Comparison of ENCODE assay signal across 21 cellular contexts in the genomic region with DNA sequence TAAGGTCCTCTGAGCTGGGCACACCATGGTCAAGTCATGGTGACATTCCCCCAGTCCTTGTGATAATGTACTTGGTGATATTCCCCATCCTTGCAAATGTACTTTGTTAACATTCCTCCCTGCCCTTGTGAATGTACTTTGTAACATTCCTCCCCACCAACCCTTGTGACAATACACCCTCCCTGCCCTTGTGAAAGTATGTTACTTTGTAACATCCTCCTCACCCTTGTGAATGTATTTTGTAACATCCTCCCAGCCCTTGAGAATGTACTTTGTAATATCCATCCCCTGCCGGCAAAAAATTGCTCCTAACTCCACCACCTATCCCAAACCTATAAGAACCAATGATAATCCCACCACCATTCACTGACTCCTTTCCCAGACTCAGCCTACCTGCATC.
"Had no signal": no experiment of that assay in that cellular context is flagged by ENCODE, and none has a peak within 500 bp of the region (broad histone marks: within the 10 kb centered on the region; RNA-seq: fewer than 3 reads in every experiment).

No MANE protein-coding gene starts in this region.

- H3K36me3 ChIP-seq: gastrocnemius medialis, pancreas, right atrium auricular region, thyroid gland had no signal

- H3K27me3 ChIP-seq: gastrocnemius medialis, pancreas, right atrium auricular region, thyroid gland had no signal

- H3K27ac ChIP-seq: gastrocnemius medialis, pancreas, psoas muscle, right atrium auricular region, thyroid gland had no signal

- H3K27ac Mint-ChIP-seq: activated naive CD4-positive, alpha-beta T cell treated with anti-CD3 and anti-CD28 coated beads for 36 hours; natural killer cell treated with Interleukin-12 subunit alpha and Interleukin-12 subunit beta and Interleukin-15 and Interleukin-18, amount 100 ng/mL, for 72 hours; WTC11 had no signal

- ATAC-seq: esophagus mucosa; gastrocnemius medialis; left ventricle myocardium superior; natural killer cell treated with Interleukin-12 subunit alpha and Interleukin-12 subunit beta and Interleukin-15 and Interleukin-18, amount 100 ng/mL, for 72 hours; pancreas; psoas muscle; stimulated activated naive CD8-positive, alpha-beta T cell treated with anti-CD3 and anti-CD28 coated beads, Interleukin-15, Interleukin-2, amounts not matched to agents 100 U/mL and 50 U/mL, for 24 hours; WTC11 had no signal

- H3K4me3 ChIP-seq: gastrocnemius medialis, pancreas, psoas muscle, right atrium auricular region, thyroid gland had no signal

- H3K4me1 ChIP-seq: gastrocnemius medialis, pancreas, psoas muscle, right atrium auricular region, thyroid gland had no signal

- H3K27me3 Mint-ChIP-seq: natural killer cell treated with Interleukin-12 subunit alpha and Interleukin-12 subunit beta and Interleukin-15 and Interleukin-18, amount 100 ng/mL, for 72 hours had no signal

- H3K4me3 Mint-ChIP-seq: activated naive CD4-positive, alpha-beta T cell treated with anti-CD3 and anti-CD28 coated beads for 36 hours; natural killer cell treated with Interleukin-12 subunit alpha and Interleukin-12 subunit beta and Interleukin-15 and Interleukin-18, amount 100 ng/mL, for 72 hours; WTC11 had no signal

- DNase-seq: activated CD4-positive, alpha-beta T cell treated with anti-CD3 and anti-CD28 coated beads, Interleukin-2, amount 50 U/mL, for 48 hours; activated CD8-positive, alpha-beta memory T cell treated with anti-CD3 and anti-CD28 coated beads, Interleukin-2, amount 50 U/mL, for 48 hours; activated naive CD4-positive, alpha-beta T cell treated with anti-CD3 and anti-CD28 coated beads for 36 hours; activated T-cell treated with anti-CD3 and anti-CD28 coated beads, Interleukin-2, amount 50 U/mL, for 48 hours; dermis blood vessel endothelial cell; effector CD8-positive, alpha-beta T cell; gastrocnemius medialis; hippocampal formation; left ventricle myocardium superior; mammary epithelial cell; pancreas; psoas muscle; stimulated activated CD4-positive, alpha-beta T cell treated with anti-CD3 and anti-CD28 coated beads, Interleukin-12 subunit alpha, Interleukin-12 subunit beta, amount 100 ng/mL, for 4 hours; stimulated activated CD4-positive, alpha-beta T cell treated with anti-CD3 and anti-CD28 coated beads, Interleukin-4, amount 100 ng/mL, for 4 hours; stimulated activated naive CD8-positive, alpha-beta T cell treated with anti-CD3 and anti-CD28 coated beads, Interleukin-15, Interleukin-2, amounts not matched to agents 100 U/mL and 50 U/mL, for 24 hours; T1000; thyroid gland had no signal

- H3K9me3 ChIP-seq: gastrocnemius medialis, pancreas, psoas muscle, right atrium auricular region, thyroid gland had no signal
